10 cellular contexts compared by ENCODE assay signal in genomic region chr15:76988874-76989780, GRCh38. TPM values are rescaled to one million over a fixed set of nuclear protein-coding genes. Genes with fewer than 3 reads are reported as not detected.
DNase-seq lines count a peak whose midpoint lies in the region; ATAC-seq, FAIRE-seq and TF ChIP-seq lines count a peak whose summit lies in the region.
"Had no signal": no experiment of that assay in that cellular context is flagged by ENCODE, and none has a peak within 500 bp of the region (broad histone marks: within the 10 kb centered on the region; RNA-seq: fewer than 3 reads in every experiment).

No MANE protein-coding gene starts in this region.

- no peaks in the 10 kb centered on the region for H4K20me1 ChIP-seq in GM12878 (ENCODE audit: control insufficient read depth, insufficient read depth)

- ATAC-seq in GM18505 (IDR thresholded peaks at IDR 0.05; ENCODE audit: unreplicated experiment) (peak; percentile 14), HG03095 (IDR thresholded peaks at IDR 0.05; ENCODE audit: unreplicated experiment) (peak; percentile 7), GM12878 (peak; percentile 35)

- H3K4me2 ChIP-seq in GM12878 (ENCODE audit: control insufficient read depth, insufficient read depth) = peak overlapping the region; percentile 74

- 52% methylated on average over 12 of the region's 12 CpGs for WGBS in GM12878 (ENCODE audit: insufficient coverage, insufficient replicate concordance, low lambda C conversion rate, missing lambda C conversion rate)

- peak overlapping the region; percentile 56 for H2AFZ ChIP-seq in GM12878 (ENCODE audit: control insufficient read depth, low read depth, low read length)

- H3K9ac ChIP-seq in GM12878 (ENCODE audit: control insufficient read depth, insufficient read depth, low read length) = peak overlapping the region; percentile 62

- intact Hi-C loops in GM12878 (cut with micrococcal nuclease; ENCODE audit: unreplicated experiment) = loop anchor here (10.0 kb wide), 1 partner anchor 196 kb away; no protein-coding TSS in a partner anchor

- no peaks in the 10 kb centered on the region for H3K9me3 ChIP-seq in GM12878 (replicated peaks; ENCODE audit: control insufficient read depth, insufficient read depth, low read length)
- no peaks in the 10 kb centered on the region for H3K9me3 ChIP-seq in neutrophil
- H3K9me3 ChIP-seq: HAP-1 had no signal

- DNase-seq in GM12878 (ENCODE audit: low read depth, low spot score) (no peak), NAMALWA (ENCODE audit: low spot score) (no peak), AG08395 (ENCODE audit: low spot score) (no peak), RPMI8226 (no peak), globus pallidus (ENCODE audit: low spot score) (no peak)

- no peak for TF ChIP-seq EP300 in GM12878 (IDR thresholded peaks at IDR 0.05; ENCODE audit: borderline replicate concordance in 1 of 2, control insufficient read depth in 1 of 2, low read depth in 2 of 2, low read length in 2 of 2)

- SMC1A ChIA-PET in GM12878 (lab: Charles Lee; ENCODE audit: uncharacterized antibody, unreplicated experiment) = interaction anchor here (0.6 to 4.5 kb wide), 14 partner anchors 9 to 549 kb away, joined by 3 to 75 read pairs (median 6); no protein-coding TSS in a partner anchor

- no peak for TF ChIP-seq RAD21 in GM12878 (IDR thresholded peaks at IDR 0.05; ENCODE audit: insufficient read depth, low read depth, low read length)

- CTCF ChIA-PET in GM12878 (lab: Yijun Ruan, JAX) = interaction anchor here (0.7 to 4.9 kb wide), 12 partner anchors 9 to 199 kb away, joined by 3 to 82 read pairs (median 5); no protein-coding TSS in a partner anchor

- TF ChIP-seq CTCF in GM12878 (IDR thresholded peaks at IDR 0.05 in 2 of 3, conservative IDR thresholded peaks at IDR 0.05 in 1 of 3; ENCODE audit: control insufficient read depth in 2 of 3, extremely low read depth in 1 of 3, insufficient read depth in 1 of 3, low read depth in 3 of 3, low read length in 3 of 3) = no peak
- no peak for TF ChIP-seq CTCF in neutrophil (IDR thresholded peaks at IDR 0.05)

- POLR2A ChIA-PET in GM12878 (lab: Charles Lee) = interaction anchor here (0.9 to 4.6 kb wide), 8 partner anchors 8 to 765 kb away, joined by 3 to 39 read pairs (median 4); no protein-coding TSS in a partner anchor

- peak overlapping the region; percentile 36; the same call in 1 of the 2 replicates for H3K4me3 ChIP-seq in GM12878
- peak overlapping the region in 1 of 2 experiments; percentile 15 for H3K4me3 ChIP-seq in neutrophil (ENCODE audit: low read depth in 1 of 2, low read length in 1 of 2)
- H3K4me3 ChIP-seq: HAP-1 had no signal

- H3K4me1 ChIP-seq in GM12878 (ENCODE audit: control insufficient read depth, insufficient read depth, low read length) (peaks cover 36% of the 10 kb centered on the region), neutrophil (ENCODE audit: control insufficient read depth in 1 of 2, insufficient read depth in 1 of 2, low read depth in 1 of 2, low read length in 1 of 2) (peaks cover 91 to 96% of the 10 kb centered on the region in 2 experiments)
- H3K4me1 ChIP-seq: HAP-1 had no signal

- BruUV-seq in GM12878 (replicated peaks; lab: Mats Ljungman, UMichigan) = TSS peak; percentile 71

- H3K27me3 ChIP-seq in GM12878 (replicated peaks in 1 of 2; ENCODE audit: control insufficient read depth in 2 of 2, insufficient read depth in 2 of 2, low read length in 1 of 2) (no peaks in the 10 kb centered on the region), neutrophil (no peaks in the 10 kb centered on the region)

- H3K79me2 ChIP-seq in GM12878 (ENCODE audit: control insufficient read depth, insufficient read depth, low read length) = no peaks in the 10 kb centered on the region

- in situ Hi-C loops in GM12878 (cut with MboI) = no loop called here

- RAD21 ChIA-PET in GM12878 (lab: Charles Lee; ENCODE audit: unreplicated experiment) = interaction anchor here (0.7 to 5.0 kb wide), 14 partner anchors 9 to 198 kb away, joined by 3 to 73 read pairs (median 8); no protein-coding TSS in a partner anchor

- FAIRE-seq in GM12878 (lab: Jason Lieb, UNC) = peak; percentile 57

- TF ChIP-seq POLR2A in GM18505 (IDR thresholded peaks at IDR 0.05; ENCODE audit: borderline replicate concordance, extremely low read depth, insufficient read depth, insufficient read length) = no peak
- TF ChIP-seq POLR2A in GM12878 (IDR thresholded peaks at IDR 0.05; ENCODE audit: low read depth, low read length) = no peak

- no peaks in the 10 kb centered on the region for H3K36me3 ChIP-seq in GM12878 (ENCODE audit: control insufficient read depth in 2 of 2, insufficient read depth in 2 of 2, low read length in 1 of 2)
- H3K36me3 ChIP-seq in neutrophil = no peaks in the 10 kb centered on the region
- H3K36me3 ChIP-seq: HAP-1 had no signal

- H3K27ac ChIP-seq in GM12878 (ENCODE audit: control insufficient read depth, insufficient read depth) (peak overlapping the region; percentile 89), neutrophil (peak overlapping the region; percentile 89)

TF ChIP-seq in GM12878, 131 proteins besides CTCF, POLR2A, EP300 and RAD21:
- TF ChIP-seq POU2F2 (IDR thresholded peaks at IDR 0.05; ENCODE audit: borderline replicate concordance, low read depth, low read length) (peak; percentile 48; the same call in 1 of the 3 replicates), USF2 (IDR thresholded peaks at IDR 0.05; ENCODE audit: borderline replicate concordance, low read depth, low read length) (no peak)

RNA-seq across cellular contexts. Expression of gene PSTPIP1, which starts 5.8 kb away (rescaled TPM):
- total RNA-seq in GM12878 (2013; cell fraction: nucleolus; rRNA removed) = 1.4 and 1.9 TPM in 2 replicates
- total RNA-seq in GM12878 (2014; rRNA removed) = 20.1 and 22.6 TPM in 2 replicates
- 11.2 and 12.0 TPM in 2 replicates for total RNA-seq in GM12878 (2014; rRNA removed; fragmentation: Illumina TruSeq; extraction: Trizol)
- total RNA-seq in GM12878 (2021) = 28.6 and 29.3 TPM in 2 replicates
- polyA plus RNA-seq in GM12878 (2011; ENCODE audit: low read depth) = 4.1 TPM
- 2.4 and 3.9 TPM in 2 replicates for polyA plus RNA-seq in GM12878 (2011; rRNA removed)
- polyA plus RNA-seq in GM12878 (2011; cell fraction: cytosol; rRNA removed) = 5.2 and 7.5 TPM in 2 replicates
- 20.8 and 25.0 TPM in 2 replicates for polyA plus RNA-seq in GM12878 (2011; cell fraction: nucleus; rRNA removed)
- 9.7 and 13.0 TPM in 2 replicates for polyA plus RNA-seq in GM12878 (2012)
- 1.8 and 8.8 TPM in 2 replicates for polyA plus RNA-seq in GM12878 (2014; fragmentation: Illumina TruSeq; extraction: Trizol)
- polyA plus RNA-seq in GM12878 (2014; fragmentation: Nextera tagmentation; extraction: Ambion mirVana) = 1 to 10 TPM in 1 of 2 experiments, under 1 TPM in 1; 0.50 to 5.7 TPM
- 23.8 and 23.9 TPM in 2 replicates for polyA plus RNA-seq in GM12878 (2014; rRNA removed)
- polyA plus RNA-seq in GM12878 (2016; fragmentation: Nextera tagmentation; extraction: Ambion mirVana) = 10 to 100 TPM; 17.8 to 19.0 TPM
- 1.3 and 3.0 TPM in 2 replicates for polyA minus RNA-seq in GM12878 (2011; rRNA and poly(A)+ RNA removed)
- polyA minus RNA-seq in GM12878 (2011; cell fraction: cytosol; rRNA and poly(A)+ RNA removed) = 1.5 and 3.3 TPM in 2 replicates
- 6.8 and 11.0 TPM in 2 replicates for polyA minus RNA-seq in GM12878 (2011; cell fraction: nucleus; rRNA and poly(A)+ RNA removed)
- total RNA-seq: LHCN-M2 had no signal

RNA-seq across cellular contexts. Expression of gene RCN2, which starts 57.6 kb away (rescaled TPM):
- 15.9 and 16.7 TPM in 2 replicates for total RNA-seq in GM12878 (2013; cell fraction: nucleolus; rRNA removed)
- 5.0 and 6.0 TPM in 2 replicates for total RNA-seq in GM12878 (2014; rRNA removed)
- 12.1 and 12.9 TPM in 2 replicates for total RNA-seq in GM12878 (2014; rRNA removed; fragmentation: Illumina TruSeq; extraction: Trizol)
- 7.3 and 7.9 TPM in 2 replicates for total RNA-seq in GM12878 (2021)
- polyA plus RNA-seq in GM12878 (2011; ENCODE audit: low read depth) = 6.1 TPM
- polyA plus RNA-seq in GM12878 (2011; rRNA removed) = 27.5 and 49.7 TPM in 2 replicates
- polyA plus RNA-seq in GM12878 (2011; cell fraction: cytosol; rRNA removed) = 6.1 and 7.3 TPM in 2 replicates
- polyA plus RNA-seq in GM12878 (2011; cell fraction: nucleus; rRNA removed) = 8.8 and 11.8 TPM in 2 replicates
- polyA plus RNA-seq in GM12878 (2012) = 13.1 and 17.2 TPM in 2 replicates
- 13.5 and 15.9 TPM in 2 replicates for polyA plus RNA-seq in GM12878 (2014; fragmentation: Illumina TruSeq; extraction: Trizol)
- 10 to 100 TPM in 1 of 2 experiments, 1 to 10 TPM in 1; 4.9 to 12.8 TPM for polyA plus RNA-seq in GM12878 (2014; fragmentation: Nextera tagmentation; extraction: Ambion mirVana)
- 11.6 and 12.7 TPM in 2 replicates for polyA plus RNA-seq in GM12878 (2014; rRNA removed)
- 10 to 100 TPM; 37.2 to 41.0 TPM for polyA plus RNA-seq in GM12878 (2016; fragmentation: Nextera tagmentation; extraction: Ambion mirVana)
- polyA minus RNA-seq in GM12878 (2011; rRNA and poly(A)+ RNA removed) = 1.7 and 4.6 TPM in 2 replicates
- 1.6 and 4.5 TPM in 2 replicates for polyA minus RNA-seq in GM12878 (2011; cell fraction: cytosol; rRNA and poly(A)+ RNA removed)
- polyA minus RNA-seq in GM12878 (2011; cell fraction: nucleus; rRNA and poly(A)+ RNA removed) = 1.7 and 4.0 TPM in 2 replicates
